19 cellular contexts compared by ENCODE assay signal in the genomic region with DNA sequence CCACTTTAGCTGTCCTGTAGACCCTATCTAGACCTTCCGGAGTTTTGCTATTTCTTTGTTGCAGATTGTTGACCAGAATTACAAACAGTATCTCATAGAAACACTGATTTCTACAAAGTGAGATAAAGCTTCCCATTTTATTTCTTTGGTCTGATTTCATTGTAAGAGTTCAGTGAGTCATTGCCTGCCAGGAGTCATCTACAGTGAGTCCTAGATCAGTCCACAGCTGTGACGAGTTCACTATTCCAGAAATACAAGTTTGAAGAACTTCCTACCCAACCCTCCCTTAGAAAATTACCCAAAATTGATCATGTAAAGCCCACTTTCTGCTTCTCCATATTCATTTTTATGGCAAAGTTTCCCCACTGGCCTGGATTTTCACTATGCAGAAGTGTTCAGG.
"Had no signal": no experiment of that assay in that cellular context is flagged by ENCODE, and none has a peak within 500 bp of the region (broad histone marks: within the 10 kb centered on the region; RNA-seq: fewer than 3 reads in every experiment).

No MANE protein-coding gene starts in this region.

- ATAC-seq: activated CD4-positive, CD25-positive, alpha-beta regulatory T cell treated with anti-CD3 and anti-CD28 coated beads, Interleukin-2, amount 50 U/mL, for 24 hours; activated naive CD8-positive, alpha-beta T cell treated with anti-CD3 and anti-CD28 coated beads, Interleukin-2, amount 50 U/mL, for 24 hours; heart right ventricle; naive thymus-derived CD8-positive, alpha-beta T cell; pancreas; sciatic nerve; stimulated activated naive CD8-positive, alpha-beta T cell treated with anti-CD3 and anti-CD28 coated beads, Interleukin-15, amount 100 ng/mL, for 72 hours had no signal

- H3K9me3 ChIP-seq: pancreas, vagina had no signal

- H3K27me3 ChIP-seq: cardiac muscle cell, heart right ventricle, pancreas, vagina had no signal

- DNase-seq: activated CD4-positive, alpha-beta T cell treated with anti-CD3 and anti-CD28 coated beads, Interleukin-2, amount 50 U/mL, for 1 hour; activated CD8-positive, alpha-beta memory T cell treated with anti-CD3 and anti-CD28 coated beads, Interleukin-2, amount 50 U/mL, for 48 hours; activated effector memory CD4-positive, alpha-beta T cell treated with Interleukin-2 at 50 U/mL for 16 hours; activated naive CD4-positive, alpha-beta T cell treated with anti-CD3 and anti-CD28 coated beads, Interleukin-2, amount 10 ng/mL, durations not matched to agents 7 days and 5 days; activated naive CD8-positive, alpha-beta T cell treated with anti-CD3 and anti-CD28 coated beads, Interleukin-2, amount 50 U/mL, for 24 hours; activated T-cell treated with anti-CD3 and anti-CD28 coated beads, Interleukin-2, amount 50 U/mL, for 48 hours; heart right ventricle; immature natural killer cell; mesenchymal stem cell; naive thymus-derived CD8-positive, alpha-beta T cell; pancreas; stimulated activated CD4-positive, alpha-beta T cell treated with anti-CD3 and anti-CD28 coated beads, Interleukin-4, amount 100 ng/mL, for 1 hour; stimulated activated naive CD8-positive, alpha-beta T cell treated with anti-CD3 and anti-CD28 coated beads, Interleukin-15, amount 100 ng/mL, for 72 hours; trophoblast cell had no signal

- H3K4me1 ChIP-seq: heart right ventricle, vagina had no signal

- H3K27ac ChIP-seq: cardiac muscle cell, heart right ventricle, pancreas, vagina had no signal

- H3K4me3 ChIP-seq: cardiac muscle cell, heart right ventricle, pancreas, smooth muscle cell, vagina had no signal

- H3K36me3 ChIP-seq: cardiac muscle cell, heart right ventricle, pancreas, vagina had no signal

- H3K4me2 ChIP-seq: smooth muscle cell had no signal
